23 cellular contexts compared by ENCODE assay signal in the genomic region with DNA sequence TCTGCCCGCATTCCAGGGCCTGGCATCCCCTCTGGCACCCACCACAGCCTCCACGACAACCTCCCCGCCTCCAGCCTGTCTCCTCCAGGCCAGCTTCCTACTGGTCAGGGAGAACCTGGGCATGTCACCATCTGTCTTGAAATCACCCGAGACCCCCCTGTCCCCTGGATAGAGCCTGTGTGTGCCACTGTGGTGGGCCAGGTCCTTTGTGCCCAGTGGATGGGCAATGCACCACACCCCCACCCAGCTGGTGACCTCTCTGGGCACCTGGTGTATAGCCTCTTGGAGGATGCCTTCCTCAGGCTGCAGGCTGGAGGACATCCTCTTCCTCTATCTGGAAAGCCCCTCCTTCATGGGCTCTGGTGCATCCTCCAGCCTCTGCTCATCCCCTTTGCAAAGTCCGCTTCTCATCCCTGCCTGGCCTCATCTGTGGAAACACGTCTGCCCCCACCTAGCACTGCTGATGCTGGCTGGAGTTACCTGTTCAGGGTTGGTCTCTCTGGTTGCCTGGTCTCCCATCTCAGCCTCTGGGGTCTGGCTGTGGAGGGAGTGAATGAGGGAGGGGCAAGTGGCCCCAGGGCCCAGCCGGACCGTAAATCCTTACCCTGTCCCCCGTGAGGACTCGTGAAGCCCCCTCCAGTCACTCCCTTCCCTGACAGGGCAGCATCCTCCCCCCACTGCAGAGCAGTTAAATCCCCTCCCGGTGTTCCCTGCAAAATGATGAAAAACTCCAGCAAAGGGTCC.
A peak's percentile ranks its signal among the peaks of the same experiment; 100 is the strongest.
DNase-seq lines count a peak whose midpoint lies in the region; ATAC-seq and TF ChIP-seq lines count a peak whose summit lies in the region.
"Had no signal": no experiment of that assay in that cellular context is flagged by ENCODE, and none has a peak within 500 bp of the region (broad histone marks: within the 10 kb centered on the region; RNA-seq: fewer than 3 reads in every experiment).

No MANE protein-coding gene starts in this region.

- no peak for ATAC-seq in activated CD8-positive, alpha-beta memory T cell treated with anti-CD3 and anti-CD28 coated beads, Interleukin-2, amount 10 ng/mL, durations not matched to agents 7 days and 5 days
- ATAC-seq in psoas muscle, result no peak
- ATAC-seq: CD8-positive, alpha-beta T cell; GM23338 had no signal

- H3K4me3 ChIP-seq in WERI-Rb-1 (ENCODE audit: low read depth, low read length) (no peak overlapping the region), lower leg skin (ENCODE audit: low read depth, poor library complexity, severe bottlenecking) (no peak overlapping the region), spleen (no peak overlapping the region), psoas muscle (no peak overlapping the region)
- H3K4me3 ChIP-seq: BLaER1 treated with 17β-estradiol and CSF1 and Interleukin-3, amounts not matched to agents 10 nM and 100 nM; GM23338; SJCRH30 had no signal

- H3K4me1 Mint-ChIP-seq in activated CD8-positive, alpha-beta memory T cell treated with anti-CD3 and anti-CD28 coated beads, Interleukin-2, amount 10 ng/mL, durations not matched to agents 7 days and 5 days, result no peaks in the 10 kb centered on the region
- H3K4me1 Mint-ChIP-seq: GM23338 had no signal

- CTCF ChIA-PET in activated CD8-positive, alpha-beta memory T cell treated with anti-CD3 and anti-CD28 coated beads, Interleukin-2, amount 10 ng/mL, durations not matched to agents 7 days and 5 days (lab: Charles Lee), result no interaction called here

- TF ChIP-seq POLR2A in lower leg skin (IDR thresholded peaks at IDR 0.05) (no peak), spleen (IDR thresholded peaks at IDR 0.05) (no peak)

- DNase-seq in activated CD8-positive, alpha-beta memory T cell treated with anti-CD3 and anti-CD28 coated beads, Interleukin-2, amount 10 ng/mL, durations not matched to agents 7 days and 5 days, result peak; percentile 21
- DNase-seq in activated CD8-positive, alpha-beta memory T cell treated with anti-CD3 and anti-CD28 coated beads, Interleukin-2, amount 50 U/mL, for 4 hours, result no peak
- DNase-seq in WERI-Rb-1, result peak; percentile 3
- peak; percentile 5 to 73 for DNase-seq in lower leg skin (ENCODE audit: low spot score in 2 of 2)
- DNase-seq in spleen, result peak; percentile 53
- no peak for DNase-seq in psoas muscle
- no peak for DNase-seq in NOMO-1 treated with dmso at 0.1 percent for 144 hours (lab: John Stamatoyannopoulos, UW; ENCODE audit: unreplicated experiment)
- DNase-seq in stimulated activated naive CD4-positive, alpha-beta T cell (lab: John Stamatoyannopoulos, UW), result no peak
- DNase-seq: 8988T; DMS153; HCEC 1CT; Kasumi-1; NCI-H1694; NCI-H2081; NCI-H2171; NCI-H345; NCI-H524; NCI-H774; NK-92 treated with Interleukin-12 subunit alpha and Interleukin-12 subunit beta, amount 100 ng/mL, for 24 hours; SJCRH30 had no signal

- H3K27me3 ChIP-seq in WERI-Rb-1 (ENCODE audit: insufficient read depth, low read depth, severe bottlenecking), result no peaks in the 10 kb centered on the region
- peaks cover 0 to 13% (median 0%) of the 10 kb centered on the region in 7 donors for H3K27me3 ChIP-seq in spleen (replicated peaks in 1 of 7)
- H3K27me3 ChIP-seq in psoas muscle (ENCODE audit: insufficient read depth in 3 of 3, low read length in 2 of 3), result peaks cover 0 to 4% (median 3%) of the 10 kb centered on the region in 3 donors
- H3K27me3 ChIP-seq: BLaER1 treated with 17β-estradiol and CSF1 and Interleukin-3, amounts not matched to agents 10 nM and 100 nM; SJCRH30 had no signal

- intact Hi-C loops in lower leg skin (cut with DNase I; ENCODE audit: low total_unique reads), result no loop called here
- intact Hi-C loops in spleen (cut with DNase I; ENCODE audit: low total_unique reads), result no loop called here
- intact Hi-C loops in psoas muscle (cut with DNase I), result no loop called here

- H3K4me1 ChIP-seq in spleen, result no peaks in the 10 kb centered on the region
- H3K4me1 ChIP-seq in psoas muscle, result no peaks in the 10 kb centered on the region
- H3K4me1 ChIP-seq: SJCRH30 had no signal

- H3K4me3 Mint-ChIP-seq in activated CD8-positive, alpha-beta memory T cell treated with anti-CD3 and anti-CD28 coated beads, Interleukin-2, amount 10 ng/mL, durations not matched to agents 7 days and 5 days, result no peak overlapping the region
- H3K4me3 Mint-ChIP-seq: CD8-positive, alpha-beta T cell; GM23338 had no signal

- peaks cover 2% of the 10 kb centered on the region for H3K9me3 Mint-ChIP-seq in activated CD8-positive, alpha-beta memory T cell treated with anti-CD3 and anti-CD28 coated beads, Interleukin-2, amount 10 ng/mL, durations not matched to agents 7 days and 5 days (ENCODE audit: low read depth)

- H3K9me3 ChIP-seq in WERI-Rb-1 (ENCODE audit: severe bottlenecking), result peaks cover 23% of the 10 kb centered on the region
- no peaks in the 10 kb centered on the region for H3K9me3 ChIP-seq in spleen
- no peaks in the 10 kb centered on the region for H3K9me3 ChIP-seq in psoas muscle
- H3K9me3 ChIP-seq: SJCRH30 had no signal

- no peak overlapping the region for H3K27ac Mint-ChIP-seq in activated CD8-positive, alpha-beta memory T cell treated with anti-CD3 and anti-CD28 coated beads, Interleukin-2, amount 10 ng/mL, durations not matched to agents 7 days and 5 days
- H3K27ac Mint-ChIP-seq: CD8-positive, alpha-beta T cell; GM23338 had no signal

- TF ChIP-seq CTCF in WERI-Rb-1 (IDR thresholded peaks at IDR 0.05; ENCODE audit: low read depth, low read length) (no peak), lower leg skin (IDR thresholded peaks at IDR 0.05) (no peak), spleen (IDR thresholded peaks at IDR 0.05 in 8 of 11, conservative IDR thresholded peaks at IDR 0.05 in 3 of 11) (no peak), psoas muscle (IDR thresholded peaks at IDR 0.05) (no peak)

- no peaks in the 10 kb centered on the region for H3K36me3 ChIP-seq in WERI-Rb-1
- no peaks in the 10 kb centered on the region for H3K36me3 ChIP-seq in spleen
- H3K36me3 ChIP-seq in psoas muscle (ENCODE audit: insufficient read depth in 1 of 2, low read depth in 1 of 2), result no peaks in the 10 kb centered on the region
- H3K36me3 ChIP-seq: BLaER1 treated with 17β-estradiol and CSF1 and Interleukin-3, amounts not matched to agents 10 nM and 100 nM; SJCRH30 had no signal

- H3K36me3 Mint-ChIP-seq in activated CD8-positive, alpha-beta memory T cell treated with anti-CD3 and anti-CD28 coated beads, Interleukin-2, amount 10 ng/mL, durations not matched to agents 7 days and 5 days, result no peaks in the 10 kb centered on the region
- H3K36me3 Mint-ChIP-seq: CD8-positive, alpha-beta T cell had no signal

- WGBS in lower leg skin, 2 donors, result 83 to 87% methylated on average over 11 of the region's 11 CpGs
- WGBS in spleen, 5 donors, result 82 to 97% (median 83%) methylated on average over 10 to 11 of the region's 11 CpGs
- WGBS in psoas muscle, 3 donors, result 75 to 81% (median 79%) methylated on average over 10 to 11 of the region's 11 CpGs

- H3K27ac ChIP-seq in WERI-Rb-1, result no peak overlapping the region
- H3K27ac ChIP-seq in spleen, result no peak overlapping the region
- no peak overlapping the region for H3K27ac ChIP-seq in psoas muscle
- H3K27ac ChIP-seq: BLaER1 treated with 17β-estradiol and CSF1 and Interleukin-3, amounts not matched to agents 10 nM and 100 nM; SJCRH30 had no signal

- H3K27me3 Mint-ChIP-seq in activated CD8-positive, alpha-beta memory T cell treated with anti-CD3 and anti-CD28 coated beads, Interleukin-2, amount 10 ng/mL, durations not matched to agents 7 days and 5 days, result no peaks in the 10 kb centered on the region

Comparison
In these comparisons a context has a peak if more than half of its experiments do, and no peak if none do; other contexts are left out.
1. DNase-seq: peak in activated CD8-positive, alpha-beta memory T cell treated with anti-CD3 and anti-CD28 coated beads, Interleukin-2, amount 10 ng/mL, durations not matched to agents 7 days and 5 days (single experiment), WERI-Rb-1 (single experiment), lower leg skin (2 of 2) and spleen (single experiment); none in activated CD8-positive, alpha-beta memory T cell treated with anti-CD3 and anti-CD28 coated beads, Interleukin-2, amount 50 U/mL, for 4 hours (single experiment), psoas muscle (0 of 2), NOMO-1 treated with dmso at 0.1 percent for 144 hours (single experiment) and stimulated activated naive CD4-positive, alpha-beta T cell (0 of 6).